7 cellular contexts compared by ENCODE assay signal in genomic region chr1:94164121-94164520, GRCh38. TPM values are rescaled to one million over a fixed set of nuclear protein-coding genes. Genes with fewer than 3 reads are reported as not detected.
"Had no signal": no experiment of that assay in that cellular context is flagged by ENCODE, and none has a peak within 500 bp of the region (broad histone marks: within the 10 kb centered on the region; RNA-seq: fewer than 3 reads in every experiment).

No MANE protein-coding gene starts in this region.

RNA-seq across cellular contexts. Expression of gene ABCA4, which starts 43.2 kb away (rescaled TPM):
- total RNA-seq: activated CD4-positive, alpha-beta T cell treated with anti-CD3 and anti-CD28 coated beads, Interleukin-2, amount 10 ng/mL, durations not matched to agents 7 days and 5 days; activated CD8-positive, alpha-beta T cell treated with anti-CD3 and anti-CD28 coated beads, Interleukin-2, amount 10 ng/mL, durations not matched to agents 7 days and 5 days; activated naive CD8-positive, alpha-beta T cell treated with anti-CD3 and anti-CD28 coated beads, Interleukin-2, amount 10 ng/mL, durations not matched to agents 7 days and 5 days; activated T-helper 2 cell treated with anti-CD3 and anti-CD28 coated beads, Interferon-gamma antibody, Interleukin-2, Interleukin-4, amounts not matched to agents 10 μg/mL and 5 μg/mL and 100 μg/mL, durations not matched to agents 14 hours and 24 hours and 36 hours; ascending aorta; cardiac muscle cell; OCI-LY7 had no signal
